8 cellular contexts compared by ENCODE assay signal in the genomic region with DNA sequence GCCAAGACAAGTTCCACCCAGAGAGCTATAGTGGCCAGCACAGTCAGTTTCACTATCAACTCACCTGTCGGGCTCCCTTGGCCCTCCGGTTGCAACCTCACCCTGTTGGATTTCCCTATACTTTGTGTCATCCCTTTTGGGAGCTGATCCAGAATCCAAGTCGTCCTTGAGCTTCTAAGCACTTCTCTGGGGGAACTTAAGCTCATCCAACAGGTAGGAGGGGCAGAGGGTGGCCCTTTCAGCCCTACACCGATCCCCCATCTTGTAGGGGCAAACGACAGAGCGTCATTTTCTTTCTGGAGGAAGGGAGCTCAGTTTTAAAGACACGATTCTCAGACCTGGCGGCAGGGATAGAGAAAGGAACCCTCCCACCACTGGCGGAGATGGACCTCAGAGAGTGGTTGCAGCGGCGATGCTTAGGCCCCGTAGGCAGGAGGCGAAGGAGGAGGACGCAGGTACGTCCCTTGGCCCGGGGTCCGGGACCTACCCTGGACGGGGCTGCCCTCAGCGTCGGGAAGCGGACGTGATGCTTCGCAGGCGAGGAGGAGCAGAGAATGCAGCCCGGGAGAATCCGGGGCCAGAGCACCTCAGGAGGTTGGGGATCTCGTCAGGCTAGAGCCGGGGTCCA. TPM values are rescaled to one million over a fixed set of nuclear protein-coding genes. Genes with fewer than 3 reads are reported as not detected.
DNase-seq lines count a peak whose midpoint lies in the region; ATAC-seq lines count a peak whose summit lies in the region.

No MANE protein-coding gene starts in this region.

- H3K9ac ChIP-seq in rectal smooth muscle tissue (ENCODE audit: low read length): peak overlapping the region; percentile 59

- H3K9me3 Mint-ChIP-seq in activated naive CD4-positive, alpha-beta T cell treated with anti-CD3 and anti-CD28 coated beads, Interleukin-2, amount 10 ng/mL, durations not matched to agents 7 days and 5 days: peaks cover 6% of the 10 kb centered on the region

- peak overlapping the region; percentile 98 for H3K27ac Mint-ChIP-seq in activated naive CD4-positive, alpha-beta T cell treated with anti-CD3 and anti-CD28 coated beads, Interleukin-2, amount 10 ng/mL, durations not matched to agents 7 days and 5 days

- intact Hi-C loops in left cardiac atrium (cut with DNase I): no loop called here

- H3K27me3 Mint-ChIP-seq in activated naive CD4-positive, alpha-beta T cell treated with anti-CD3 and anti-CD28 coated beads, Interleukin-2, amount 10 ng/mL, durations not matched to agents 7 days and 5 days: peaks cover 10% of the 10 kb centered on the region

- H3K27me3 ChIP-seq in rectal smooth muscle tissue (ENCODE audit: control insufficient read depth, insufficient read depth, low read length): no peaks in the 10 kb centered on the region

- peak overlapping the region; percentile 89 for H3K4me3 Mint-ChIP-seq in activated naive CD4-positive, alpha-beta T cell treated with anti-CD3 and anti-CD28 coated beads, Interleukin-2, amount 10 ng/mL, durations not matched to agents 7 days and 5 days

- peaks cover 3% of the 10 kb centered on the region for H3K36me3 Mint-ChIP-seq in activated naive CD4-positive, alpha-beta T cell treated with anti-CD3 and anti-CD28 coated beads, Interleukin-2, amount 10 ng/mL, durations not matched to agents 7 days and 5 days

- H3K36me3 ChIP-seq in rectal smooth muscle tissue (ENCODE audit: control insufficient read depth, insufficient read depth, low read length): peaks cover 6% of the 10 kb centered on the region

- DNase-seq in CD1c-positive myeloid dendritic cell (ENCODE audit: extremely low spot score): peak; percentile 3
- DNase-seq in activated naive CD4-positive, alpha-beta T cell treated with anti-CD3 and anti-CD28 coated beads, Interleukin-2, amount 10 ng/mL, durations not matched to agents 7 days and 5 days: no peak
- DNase-seq in left cardiac atrium: no peak
- no peak for DNase-seq in stimulated activated CD4-positive, alpha-beta T cell treated with anti-CD3 and anti-CD28 coated beads, Interleukin-1b, Interleukin-23, amount 100 ng/mL, for 48 hours
- no peak for DNase-seq in NCI-H128 (lab: John Stamatoyannopoulos, UW; ENCODE audit: unreplicated experiment)

- peak overlapping the region; percentile 97 for H3K27ac ChIP-seq in rectal smooth muscle tissue (ENCODE audit: low read depth, low read length)

- H3K4me1 ChIP-seq in rectal smooth muscle tissue (ENCODE audit: control insufficient read depth, insufficient read depth, low read length): peaks cover 4% of the 10 kb centered on the region

- ATAC-seq in GM19397 (IDR thresholded peaks at IDR 0.05; ENCODE audit: unreplicated experiment): peak; percentile 22
- peak; percentile 13 for ATAC-seq in HG03571 (IDR thresholded peaks at IDR 0.05; ENCODE audit: unreplicated experiment)
- peak; percentile 42 to 58 for ATAC-seq in left cardiac atrium

- H3K4me1 Mint-ChIP-seq in activated naive CD4-positive, alpha-beta T cell treated with anti-CD3 and anti-CD28 coated beads, Interleukin-2, amount 10 ng/mL, durations not matched to agents 7 days and 5 days: peaks cover 23% of the 10 kb centered on the region

- CTCF ChIA-PET in activated naive CD4-positive, alpha-beta T cell treated with anti-CD3 and anti-CD28 coated beads, Interleukin-2, amount 10 ng/mL, durations not matched to agents 7 days and 5 days (lab: Charles Lee): interaction anchor here (1.1 to 1.2 kb wide), 3 partner anchors 16 to 122 kb away, joined by 3 to 4 read pairs (median 3); a partner anchor contains a TSS

- H3K4me3 ChIP-seq in rectal smooth muscle tissue (ENCODE audit: low read length): peak overlapping the region; percentile 91

RNA-seq across cellular contexts. Expression of a gene that starts 0.5 kb away (rescaled TPM):
- 10 to 100 TPM; 36.6 to 37.0 TPM for total RNA-seq in left cardiac atrium

RNA-seq across cellular contexts. Expression of a gene that starts 15.8 kb away (rescaled TPM):
- 10 to 100 TPM; 15.7 to 16.9 TPM for total RNA-seq in left cardiac atrium

RNA-seq across cellular contexts. Expression of a gene that starts 47.1 kb away (rescaled TPM):
- 10 to 100 TPM; 58.5 to 61.8 TPM for total RNA-seq in left cardiac atrium

RNA-seq across cellular contexts. Expression of a gene that starts 47.3 kb away (rescaled TPM):
- 10 to 100 TPM in 1 of 2 donors, 1 to 10 TPM in 1; 8.3 to 13.8 TPM for total RNA-seq in left cardiac atrium

RNA-seq across cellular contexts. Expression of a gene that starts 58.4 kb away (rescaled TPM):
- total RNA-seq in left cardiac atrium: 10 to 100 TPM; 18.5 to 20.9 TPM
